Comparison of ENCODE assay signal across 1 cellular context in the genomic region with DNA sequence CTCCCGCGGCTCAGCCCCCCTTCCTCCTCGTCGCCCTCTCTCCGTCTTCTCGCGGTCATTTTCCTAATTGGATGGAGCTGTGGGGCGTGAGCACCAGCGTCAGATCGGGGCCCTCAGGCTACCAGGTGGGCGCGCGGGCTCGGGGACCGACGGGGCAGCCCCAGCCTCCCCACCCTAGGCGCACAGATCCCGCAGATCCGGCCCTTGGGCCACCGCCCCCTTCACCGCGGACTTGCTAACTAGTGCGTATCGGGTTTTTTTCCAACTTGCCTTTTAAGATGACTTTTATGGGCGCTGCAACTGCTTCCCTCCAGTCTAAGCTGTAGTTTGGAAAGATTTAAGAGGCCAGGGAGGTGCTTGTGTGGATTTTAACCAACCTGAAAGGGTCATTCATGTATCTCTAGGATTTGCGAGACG.
TF ChIP-seq lines count a peak whose summit lies in the region.

No MANE protein-coding gene starts in this region.

TF ChIP-seq in HepG2, 621 proteins besides CTCF, POLR2A, EP300 and RAD21 (continued from another document and continues in another):
- TF ChIP-seq, protein P1, sequence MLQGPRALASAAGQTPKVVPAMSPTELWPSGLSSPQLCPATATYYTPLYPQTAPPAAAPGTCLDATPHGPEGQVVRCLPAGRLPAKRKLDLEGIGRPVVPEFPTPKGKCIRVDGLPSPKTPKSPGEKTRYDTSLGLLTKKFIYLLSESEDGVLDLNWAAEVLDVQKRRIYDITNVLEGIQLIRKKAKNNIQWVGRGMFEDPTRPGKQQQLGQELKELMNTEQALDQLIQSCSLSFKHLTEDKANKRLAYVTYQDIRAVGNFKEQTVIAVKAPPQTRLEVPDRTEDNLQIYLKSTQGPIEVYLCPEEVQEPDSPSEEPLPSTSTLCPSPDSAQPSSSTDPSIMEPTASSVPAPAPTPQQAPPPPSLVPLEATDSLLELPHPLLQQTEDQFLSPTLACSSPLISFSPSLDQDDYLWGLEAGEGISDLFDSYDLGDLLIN (CRISPR knock-in tag; IDR thresholded peaks at IDR 0.05; ENCODE audit: borderline replicate concordance) = peak; percentile 12; the same call in 1 of the 2 replicates
- TF ChIP-seq ZFYVE20 (CRISPR knock-in tag; IDR thresholded peaks at IDR 0.05; ENCODE audit: borderline replicate concordance, low read depth) (no peak), GFI1 (CRISPR knock-in tag; IDR thresholded peaks at IDR 0.05; ENCODE audit: borderline replicate concordance) (no peak), KLF9 (CRISPR knock-in tag; IDR thresholded peaks at IDR 0.05; ENCODE audit: low read depth) (no peak), SCMH1 (CRISPR knock-in tag; IDR thresholded peaks at IDR 0.05; ENCODE audit: borderline replicate concordance) (no peak), ZNF772 (CRISPR knock-in tag; IDR thresholded peaks at IDR 0.05) (0 out of 2 replicates have a peak, but pooled peaks have one; percentile 6), FOXA1 (IDR thresholded peaks at IDR 0.05) (no peak), FOXA1 (CRISPR knock-in tag; IDR thresholded peaks at IDR 0.05) (no peak), ZNF101 (CRISPR knock-in tag; IDR thresholded peaks at IDR 0.05; ENCODE audit: borderline replicate concordance, low read depth) (no peak), ZNF17 (CRISPR knock-in tag; IDR thresholded peaks at IDR 0.05) (no peak), PAF1 (CRISPR knock-in tag; IDR thresholded peaks at IDR 0.05) (no peak), KDM4B (CRISPR knock-in tag; IDR thresholded peaks at IDR 0.05) (no peak), SNAI1 (CRISPR knock-in tag; IDR thresholded peaks at IDR 0.05; ENCODE audit: borderline replicate concordance) (no peak), SAP130 (CRISPR knock-in tag; IDR thresholded peaks at IDR 0.05; ENCODE audit: low read depth) (no peak), HOXA3 (CRISPR knock-in tag; IDR thresholded peaks at IDR 0.05) (no peak), FOXC1 (CRISPR knock-in tag; IDR thresholded peaks at IDR 0.05; ENCODE audit: borderline replicate concordance) (no peak), HHEX (CRISPR knock-in tag; IDR thresholded peaks at IDR 0.05) (no peak), ZNF20 (CRISPR knock-in tag; IDR thresholded peaks at IDR 0.05) (no peak), NFE2L1 (CRISPR knock-in tag; IDR thresholded peaks at IDR 0.05; ENCODE audit: borderline replicate concordance) (no peak), ZNF143 (CRISPR knock-in tag; IDR thresholded peaks at IDR 0.05) (no peak), ZBTB7B (CRISPR knock-in tag; IDR thresholded peaks at IDR 0.05) (0 out of 2 replicates have a peak, but pooled peaks have one; percentile 37), DPF2 (CRISPR knock-in tag; IDR thresholded peaks at IDR 0.05; ENCODE audit: borderline replicate concordance, low read depth) (no peak), ZFP36L1 (CRISPR knock-in tag; IDR thresholded peaks at IDR 0.05) (no peak), ZNF883 (CRISPR knock-in tag; IDR thresholded peaks at IDR 0.05; ENCODE audit: not compliant biosample characterization) (no peak), RFXAP (CRISPR knock-in tag; IDR thresholded peaks at IDR 0.05; ENCODE audit: borderline replicate concordance) (no peak), ZNF256 (CRISPR knock-in tag; conservative IDR thresholded peaks at IDR 0.05) (no peak), ZNF530 (CRISPR knock-in tag; IDR thresholded peaks at IDR 0.05; ENCODE audit: low read depth) (no peak), CREB1 (IDR thresholded peaks at IDR 0.05) (no peak), CREB1 (CRISPR knock-in tag; IDR thresholded peaks at IDR 0.05) (no peak), AGO2 (optimal IDR thresholded peaks at IDR 0.05; ENCODE audit: low read depth, low read length) (peak; percentile 83), ZC3H13 (CRISPR knock-in tag; IDR thresholded peaks at IDR 0.05) (no peak), ZNF652 (CRISPR knock-in tag; IDR thresholded peaks at IDR 0.05; ENCODE audit: borderline replicate concordance, low read depth) (no peak), ZNF225 (CRISPR knock-in tag; IDR thresholded peaks at IDR 0.05) (0 out of 2 replicates have a peak, but pooled peaks have one; percentile 13), ZNF747 (CRISPR knock-in tag; IDR thresholded peaks at IDR 0.05; ENCODE audit: borderline replicate concordance) (no peak), GPN1 (CRISPR knock-in tag; IDR thresholded peaks at IDR 0.05; ENCODE audit: borderline replicate concordance) (no peak), CEBPG (CRISPR knock-in tag; IDR thresholded peaks at IDR 0.05) (no peak)
- TF ChIP-seq, protein P2, sequence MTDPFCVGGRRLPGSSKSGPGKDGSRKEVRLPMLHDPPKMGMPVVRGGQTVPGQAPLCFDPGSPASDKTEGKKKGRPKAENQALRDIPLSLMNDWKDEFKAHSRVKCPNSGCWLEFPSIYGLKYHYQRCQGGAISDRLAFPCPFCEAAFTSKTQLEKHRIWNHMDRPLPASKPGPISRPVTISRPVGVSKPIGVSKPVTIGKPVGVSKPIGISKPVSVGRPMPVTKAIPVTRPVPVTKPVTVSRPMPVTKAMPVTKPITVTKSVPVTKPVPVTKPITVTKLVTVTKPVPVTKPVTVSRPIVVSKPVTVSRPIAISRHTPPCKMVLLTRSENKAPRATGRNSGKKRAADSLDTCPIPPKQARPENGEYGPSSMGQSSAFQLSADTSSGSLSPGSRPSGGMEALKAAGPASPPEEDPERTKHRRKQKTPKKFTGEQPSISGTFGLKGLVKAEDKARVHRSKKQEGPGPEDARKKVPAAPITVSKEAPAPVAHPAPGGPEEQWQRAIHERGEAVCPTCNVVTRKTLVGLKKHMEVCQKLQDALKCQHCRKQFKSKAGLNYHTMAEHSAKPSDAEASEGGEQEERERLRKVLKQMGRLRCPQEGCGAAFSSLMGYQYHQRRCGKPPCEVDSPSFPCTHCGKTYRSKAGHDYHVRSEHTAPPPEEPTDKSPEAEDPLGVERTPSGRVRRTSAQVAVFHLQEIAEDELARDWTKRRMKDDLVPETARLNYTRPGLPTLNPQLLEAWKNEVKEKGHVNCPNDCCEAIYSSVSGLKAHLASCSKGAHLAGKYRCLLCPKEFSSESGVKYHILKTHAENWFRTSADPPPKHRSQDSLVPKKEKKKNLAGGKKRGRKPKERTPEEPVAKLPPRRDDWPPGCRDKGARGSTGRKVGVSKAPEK (CRISPR knock-in tag; IDR thresholded peaks at IDR 0.05; ENCODE audit: borderline replicate concordance) = no peak
- TF ChIP-seq, protein P3, sequence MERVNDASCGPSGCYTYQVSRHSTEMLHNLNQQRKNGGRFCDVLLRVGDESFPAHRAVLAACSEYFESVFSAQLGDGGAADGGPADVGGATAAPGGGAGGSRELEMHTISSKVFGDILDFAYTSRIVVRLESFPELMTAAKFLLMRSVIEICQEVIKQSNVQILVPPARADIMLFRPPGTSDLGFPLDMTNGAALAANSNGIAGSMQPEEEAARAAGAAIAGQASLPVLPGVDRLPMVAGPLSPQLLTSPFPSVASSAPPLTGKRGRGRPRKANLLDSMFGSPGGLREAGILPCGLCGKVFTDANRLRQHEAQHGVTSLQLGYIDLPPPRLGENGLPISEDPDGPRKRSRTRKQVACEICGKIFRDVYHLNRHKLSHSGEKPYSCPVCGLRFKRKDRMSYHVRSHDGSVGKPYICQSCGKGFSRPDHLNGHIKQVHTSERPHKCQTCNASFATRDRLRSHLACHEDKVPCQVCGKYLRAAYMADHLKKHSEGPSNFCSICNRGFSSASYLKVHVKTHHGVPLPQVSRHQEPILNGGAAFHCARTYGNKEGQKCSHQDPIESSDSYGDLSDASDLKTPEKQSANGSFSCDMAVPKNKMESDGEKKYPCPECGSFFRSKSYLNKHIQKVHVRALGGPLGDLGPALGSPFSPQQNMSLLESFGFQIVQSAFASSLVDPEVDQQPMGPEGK (CRISPR knock-in tag; IDR thresholded peaks at IDR 0.05) = no peak; the same call in 1 of the 2 replicates
- TF ChIP-seq, protein P4, sequence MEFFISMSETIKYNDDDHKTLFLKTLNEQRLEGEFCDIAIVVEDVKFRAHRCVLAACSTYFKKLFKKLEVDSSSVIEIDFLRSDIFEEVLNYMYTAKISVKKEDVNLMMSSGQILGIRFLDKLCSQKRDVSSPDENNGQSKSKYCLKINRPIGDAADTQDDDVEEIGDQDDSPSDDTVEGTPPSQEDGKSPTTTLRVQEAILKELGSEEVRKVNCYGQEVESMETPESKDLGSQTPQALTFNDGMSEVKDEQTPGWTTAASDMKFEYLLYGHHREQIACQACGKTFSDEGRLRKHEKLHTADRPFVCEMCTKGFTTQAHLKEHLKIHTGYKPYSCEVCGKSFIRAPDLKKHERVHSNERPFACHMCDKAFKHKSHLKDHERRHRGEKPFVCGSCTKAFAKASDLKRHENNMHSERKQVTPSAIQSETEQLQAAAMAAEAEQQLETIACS (CRISPR knock-in tag; IDR thresholded peaks at IDR 0.05) = no peak
- TF ChIP-seq, protein P5, sequence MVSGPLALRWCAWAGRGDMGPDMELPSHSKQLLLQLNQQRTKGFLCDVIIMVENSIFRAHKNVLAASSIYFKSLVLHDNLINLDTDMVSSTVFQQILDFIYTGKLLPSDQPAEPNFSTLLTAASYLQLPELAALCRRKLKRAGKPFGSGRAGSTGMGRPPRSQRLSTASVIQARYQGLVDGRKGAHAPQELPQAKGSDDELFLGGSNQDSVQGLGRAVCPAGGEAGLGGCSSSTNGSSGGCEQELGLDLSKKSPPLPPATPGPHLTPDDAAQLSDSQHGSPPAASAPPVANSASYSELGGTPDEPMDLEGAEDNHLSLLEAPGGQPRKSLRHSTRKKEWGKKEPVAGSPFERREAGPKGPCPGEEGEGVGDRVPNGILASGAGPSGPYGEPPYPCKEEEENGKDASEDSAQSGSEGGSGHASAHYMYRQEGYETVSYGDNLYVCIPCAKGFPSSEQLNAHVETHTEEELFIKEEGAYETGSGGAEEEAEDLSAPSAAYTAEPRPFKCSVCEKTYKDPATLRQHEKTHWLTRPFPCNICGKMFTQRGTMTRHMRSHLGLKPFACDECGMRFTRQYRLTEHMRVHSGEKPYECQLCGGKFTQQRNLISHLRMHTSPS (CRISPR knock-in tag; IDR thresholded peaks at IDR 0.05; ENCODE audit: low read depth) = no peak
- TF ChIP-seq, protein P6, sequence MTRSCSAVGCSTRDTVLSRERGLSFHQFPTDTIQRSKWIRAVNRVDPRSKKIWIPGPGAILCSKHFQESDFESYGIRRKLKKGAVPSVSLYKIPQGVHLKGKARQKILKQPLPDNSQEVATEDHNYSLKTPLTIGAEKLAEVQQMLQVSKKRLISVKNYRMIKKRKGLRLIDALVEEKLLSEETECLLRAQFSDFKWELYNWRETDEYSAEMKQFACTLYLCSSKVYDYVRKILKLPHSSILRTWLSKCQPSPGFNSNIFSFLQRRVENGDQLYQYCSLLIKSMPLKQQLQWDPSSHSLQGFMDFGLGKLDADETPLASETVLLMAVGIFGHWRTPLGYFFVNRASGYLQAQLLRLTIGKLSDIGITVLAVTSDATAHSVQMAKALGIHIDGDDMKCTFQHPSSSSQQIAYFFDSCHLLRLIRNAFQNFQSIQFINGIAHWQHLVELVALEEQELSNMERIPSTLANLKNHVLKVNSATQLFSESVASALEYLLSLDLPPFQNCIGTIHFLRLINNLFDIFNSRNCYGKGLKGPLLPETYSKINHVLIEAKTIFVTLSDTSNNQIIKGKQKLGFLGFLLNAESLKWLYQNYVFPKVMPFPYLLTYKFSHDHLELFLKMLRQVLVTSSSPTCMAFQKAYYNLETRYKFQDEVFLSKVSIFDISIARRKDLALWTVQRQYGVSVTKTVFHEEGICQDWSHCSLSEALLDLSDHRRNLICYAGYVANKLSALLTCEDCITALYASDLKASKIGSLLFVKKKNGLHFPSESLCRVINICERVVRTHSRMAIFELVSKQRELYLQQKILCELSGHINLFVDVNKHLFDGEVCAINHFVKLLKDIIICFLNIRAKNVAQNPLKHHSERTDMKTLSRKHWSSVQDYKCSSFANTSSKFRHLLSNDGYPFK (CRISPR knock-in tag; IDR thresholded peaks at IDR 0.05; ENCODE audit: borderline replicate concordance) = no peak
- TF ChIP-seq, protein P7, sequence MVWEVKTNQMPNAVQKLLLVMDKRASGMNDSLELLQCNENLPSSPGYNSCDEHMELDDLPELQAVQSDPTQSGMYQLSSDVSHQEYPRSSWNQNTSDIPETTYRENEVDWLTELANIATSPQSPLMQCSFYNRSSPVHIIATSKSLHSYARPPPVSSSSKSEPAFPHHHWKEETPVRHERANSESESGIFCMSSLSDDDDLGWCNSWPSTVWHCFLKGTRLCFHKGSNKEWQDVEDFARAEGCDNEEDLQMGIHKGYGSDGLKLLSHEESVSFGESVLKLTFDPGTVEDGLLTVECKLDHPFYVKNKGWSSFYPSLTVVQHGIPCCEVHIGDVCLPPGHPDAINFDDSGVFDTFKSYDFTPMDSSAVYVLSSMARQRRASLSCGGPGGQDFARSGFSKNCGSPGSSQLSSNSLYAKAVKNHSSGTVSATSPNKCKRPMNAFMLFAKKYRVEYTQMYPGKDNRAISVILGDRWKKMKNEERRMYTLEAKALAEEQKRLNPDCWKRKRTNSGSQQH (CRISPR knock-in tag; IDR thresholded peaks at IDR 0.05; ENCODE audit: low read depth) = no peak
- TF ChIP-seq, protein P8, sequence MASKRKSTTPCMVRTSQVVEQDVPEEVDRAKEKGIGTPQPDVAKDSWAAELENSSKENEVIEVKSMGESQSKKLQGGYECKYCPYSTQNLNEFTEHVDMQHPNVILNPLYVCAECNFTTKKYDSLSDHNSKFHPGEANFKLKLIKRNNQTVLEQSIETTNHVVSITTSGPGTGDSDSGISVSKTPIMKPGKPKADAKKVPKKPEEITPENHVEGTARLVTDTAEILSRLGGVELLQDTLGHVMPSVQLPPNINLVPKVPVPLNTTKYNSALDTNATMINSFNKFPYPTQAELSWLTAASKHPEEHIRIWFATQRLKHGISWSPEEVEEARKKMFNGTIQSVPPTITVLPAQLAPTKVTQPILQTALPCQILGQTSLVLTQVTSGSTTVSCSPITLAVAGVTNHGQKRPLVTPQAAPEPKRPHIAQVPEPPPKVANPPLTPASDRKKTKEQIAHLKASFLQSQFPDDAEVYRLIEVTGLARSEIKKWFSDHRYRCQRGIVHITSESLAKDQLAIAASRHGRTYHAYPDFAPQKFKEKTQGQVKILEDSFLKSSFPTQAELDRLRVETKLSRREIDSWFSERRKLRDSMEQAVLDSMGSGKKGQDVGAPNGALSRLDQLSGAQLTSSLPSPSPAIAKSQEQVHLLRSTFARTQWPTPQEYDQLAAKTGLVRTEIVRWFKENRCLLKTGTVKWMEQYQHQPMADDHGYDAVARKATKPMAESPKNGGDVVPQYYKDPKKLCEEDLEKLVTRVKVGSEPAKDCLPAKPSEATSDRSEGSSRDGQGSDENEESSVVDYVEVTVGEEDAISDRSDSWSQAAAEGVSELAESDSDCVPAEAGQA (IDR thresholded peaks at IDR 0.05; ENCODE audit: low read depth) = no peak
- TF ChIP-seq, protein P8 (CRISPR knock-in tag; IDR thresholded peaks at IDR 0.05; ENCODE audit: borderline replicate concordance) = no peak
